ENCODE assay signal across 16 cellular contexts in genomic region chr5:179158556-179158955, GRCh38.
"Had no signal": no experiment of that assay in that cellular context is flagged by ENCODE, and none has a peak within 500 bp of the region (broad histone marks: within the 10 kb centered on the region; RNA-seq: fewer than 3 reads in every experiment).

No MANE protein-coding gene starts in this region.

- DNase-seq: activated CD4-positive, alpha-beta T cell treated with anti-CD3 and anti-CD28 coated beads, Interleukin-2, amount 50 U/mL, for 1 hour; activated CD4-positive, CD25-positive, alpha-beta regulatory T cell treated with anti-CD3 and anti-CD28 coated beads, Interleukin-2, amount 50 U/mL, for 72 hours; activated naive CD4-positive, alpha-beta T cell; activated naive CD8-positive, alpha-beta T cell treated with anti-CD3 and anti-CD28 coated beads for 36 hours; foreskin keratinocyte; hypothalamus; naive B cell; stimulated activated naive CD4-positive, alpha-beta T cell; uterus had no signal

- H3K4me3 ChIP-seq: body of pancreas, left lung, mucosa of descending colon, neural progenitor cell, ovary, tibial nerve, uterus had no signal

- H2AFZ ChIP-seq: neural progenitor cell had no signal

- H3K9me3 ChIP-seq: body of pancreas, ovary, uterus had no signal

- H3K4me1 ChIP-seq: body of pancreas, foreskin keratinocyte, left lung, neural progenitor cell, tibial nerve, uterus had no signal

- H3K36me3 ChIP-seq: neural progenitor cell, ovary, uterus had no signal

- H3K4me1 Mint-ChIP-seq: activated naive CD8-positive, alpha-beta T cell treated with anti-CD3 and anti-CD28 coated beads for 36 hours; naive B cell; neural progenitor cell had no signal

- H3K27me3 Mint-ChIP-seq: activated naive CD8-positive, alpha-beta T cell treated with anti-CD3 and anti-CD28 coated beads for 36 hours had no signal

- H3K4me2 ChIP-seq: neural progenitor cell had no signal

- H3K9ac ChIP-seq: neural progenitor cell had no signal

- H3K27ac Mint-ChIP-seq: activated naive CD8-positive, alpha-beta T cell treated with anti-CD3 and anti-CD28 coated beads for 36 hours; activated T-helper 1 cell treated with anti-CD3 and anti-CD28 coated beads, Interleukin-12 subunit alpha, Interleukin-12 subunit beta, Interleukin-2, Interleukin-4 antibody, amounts not matched to agents 30 ng/mL and 10 ng/mL and 1 ng/mL, durations not matched to agents 14 hours and 24 hours and 36 hours; naive B cell; neural progenitor cell had no signal

- H3K27me3 ChIP-seq: body of pancreas, foreskin keratinocyte, left lung, neural progenitor cell, ovary, tibial nerve, uterus had no signal

- H3K4me3 Mint-ChIP-seq: activated naive CD8-positive, alpha-beta T cell treated with anti-CD3 and anti-CD28 coated beads for 36 hours; activated T-helper 1 cell treated with anti-CD3 and anti-CD28 coated beads, Interleukin-12 subunit alpha, Interleukin-12 subunit beta, Interleukin-2, Interleukin-4 antibody, amounts not matched to agents 30 ng/mL and 10 ng/mL and 1 ng/mL, durations not matched to agents 14 hours and 24 hours and 36 hours; naive B cell; neural progenitor cell had no signal

- H3K36me3 Mint-ChIP-seq: activated naive CD8-positive, alpha-beta T cell treated with anti-CD3 and anti-CD28 coated beads for 36 hours had no signal

- H3K27ac ChIP-seq: body of pancreas, foreskin keratinocyte, left lung, neural progenitor cell, ovary, tibial nerve, uterus had no signal

- ATAC-seq: body of pancreas, foreskin keratinocyte, left lung, mucosa of descending colon had no signal
